20 cellular contexts compared by ENCODE assay signal in genomic region chr2:54430649-54431048, GRCh38. TPM values are rescaled to one million over a fixed set of nuclear protein-coding genes. Genes with fewer than 3 reads are reported as not detected.
DNase-seq lines count a peak whose midpoint lies in the region; ATAC-seq and TF ChIP-seq lines count a peak whose summit lies in the region.
"Had no signal": no experiment of that assay in that cellular context is flagged by ENCODE, and none has a peak within 500 bp of the region (broad histone marks: within the 10 kb centered on the region; RNA-seq: fewer than 3 reads in every experiment).

No MANE protein-coding gene starts in this region.

- ATAC-seq in body of pancreas: peak; percentile 30
- peak; percentile 36 to 54 for ATAC-seq in left cardiac atrium
- ATAC-seq in upper lobe of left lung (ENCODE audit: low FRiP score in 2 of 2): peak in 1 of 2 donors; percentile 42
- ATAC-seq in GM18498 (IDR thresholded peaks at IDR 0.05; ENCODE audit: unreplicated experiment): no peak
- no peak for ATAC-seq in GM18868 (IDR thresholded peaks at IDR 0.05; ENCODE audit: unreplicated experiment)
- ATAC-seq: left colon, Panc1 had no signal

- no peak for DNase-seq in body of pancreas
- peak; percentile 34 for DNase-seq in left cardiac atrium
- no peak for DNase-seq in prostate gland (ENCODE audit: low spot score)
- DNase-seq in upper lobe of left lung: no peak
- DNase-seq in chondrocyte (ENCODE audit: low spot score): no peak
- DNase-seq: activated naive CD8-positive, alpha-beta T cell treated with anti-CD3 and anti-CD28 coated beads, Interleukin-2, amount 10 ng/mL, durations not matched to agents 7 days and 5 days; effector memory CD4-positive, alpha-beta T cell; left colon; naive thymus-derived CD4-positive, alpha-beta T cell; NCI-H1105; NCI-H69; SK-N-SH; stimulated activated naive CD8-positive, alpha-beta T cell treated with anti-CD3 and anti-CD28 coated beads, Interleukin-15, amount 100 ng/mL, for 72 hours; T-helper 9 cell had no signal

- no peak overlapping the region for H3K4me3 Mint-ChIP-seq in chondrocyte (ENCODE audit: unreplicated experiment)
- H3K4me3 Mint-ChIP-seq: activated T-helper 1 cell treated with anti-CD3 and anti-CD28 coated beads, Interleukin-12 subunit alpha, Interleukin-12 subunit beta, Interleukin-2, Interleukin-4 antibody, amounts not matched to agents 30 ng/mL and 10 ng/mL and 1 ng/mL, durations not matched to agents 14 hours and 24 hours and 36 hours; stimulated activated naive CD8-positive, alpha-beta T cell treated with anti-CD3 and anti-CD28 coated beads, Interleukin-15, amount 100 ng/mL, for 72 hours had no signal

- H3K27ac ChIP-seq in body of pancreas: peak overlapping the region in 3 of 4 donors; percentile 3 to 41 (median 5)
- H3K27ac ChIP-seq in prostate gland: peak overlapping the region; percentile 25 to 36
- H3K27ac ChIP-seq in upper lobe of left lung: peak overlapping the region; percentile 75 to 94 (median 88)
- H3K27ac ChIP-seq: HL-60 had no signal

- no peak for TF ChIP-seq POLR2A in body of pancreas (IDR thresholded peaks at IDR 0.05)
- no peak for TF ChIP-seq POLR2A in prostate gland (IDR thresholded peaks at IDR 0.05)
- TF ChIP-seq POLR2A in upper lobe of left lung (IDR thresholded peaks at IDR 0.05): no peak

- H3K36me3 Mint-ChIP-seq in chondrocyte (ENCODE audit: low read depth): no peaks in the 10 kb centered on the region
- H3K36me3 Mint-ChIP-seq: naive thymus-derived CD4-positive, alpha-beta T cell had no signal

- 81 to 85% methylated on average over 5 of the region's 5 CpGs for WGBS in body of pancreas, 2 donors
- 80% methylated on average over 5 of the region's 5 CpGs for WGBS in prostate gland
- WGBS in upper lobe of left lung, 2 donors: 43 to 69% methylated on average over 5 of the region's 5 CpGs

- no peak overlapping the region for H3K27ac Mint-ChIP-seq in chondrocyte (ENCODE audit: unreplicated experiment)
- H3K27ac Mint-ChIP-seq: activated naive CD8-positive, alpha-beta T cell treated with anti-CD3 and anti-CD28 coated beads, Interleukin-2, amount 10 ng/mL, durations not matched to agents 7 days and 5 days; activated T-helper 1 cell treated with anti-CD3 and anti-CD28 coated beads, Interleukin-12 subunit alpha, Interleukin-12 subunit beta, Interleukin-2, Interleukin-4 antibody, amounts not matched to agents 30 ng/mL and 10 ng/mL and 1 ng/mL, durations not matched to agents 14 hours and 24 hours and 36 hours; progenitor cell of endocrine pancreas had no signal

- H3K9me3 Mint-ChIP-seq in chondrocyte (ENCODE audit: low read depth): no peaks in the 10 kb centered on the region
- H3K9me3 Mint-ChIP-seq: activated naive CD8-positive, alpha-beta T cell treated with anti-CD3 and anti-CD28 coated beads, Interleukin-2, amount 10 ng/mL, durations not matched to agents 7 days and 5 days; activated T-helper 1 cell treated with anti-CD3 and anti-CD28 coated beads, Interleukin-12 subunit alpha, Interleukin-12 subunit beta, Interleukin-2, Interleukin-4 antibody, amounts not matched to agents 30 ng/mL and 10 ng/mL and 1 ng/mL, durations not matched to agents 14 hours and 24 hours and 36 hours; naive thymus-derived CD4-positive, alpha-beta T cell; stimulated activated naive CD8-positive, alpha-beta T cell treated with anti-CD3 and anti-CD28 coated beads, Interleukin-15, amount 100 ng/mL, for 72 hours had no signal

- peak in 2 of 4 donors; percentile 24 to 61 for TF ChIP-seq EP300 in upper lobe of left lung (IDR thresholded peaks at IDR 0.05)

- peaks cover 21% of the 10 kb centered on the region for H3K4me1 Mint-ChIP-seq in chondrocyte (ENCODE audit: low read depth)

- H3K4me3 ChIP-seq in body of pancreas (no peak overlapping the region), prostate gland (no peak overlapping the region), upper lobe of left lung (no peak overlapping the region)

- H3K9me3 ChIP-seq in body of pancreas (no peaks in the 10 kb centered on the region), prostate gland (no peaks in the 10 kb centered on the region), upper lobe of left lung (no peaks in the 10 kb centered on the region)
- H3K9me3 ChIP-seq: SK-N-SH had no signal

- no peaks in the 10 kb centered on the region for H3K27me3 Mint-ChIP-seq in chondrocyte (ENCODE audit: low read depth)
- H3K27me3 Mint-ChIP-seq: stimulated activated naive CD8-positive, alpha-beta T cell treated with anti-CD3 and anti-CD28 coated beads, Interleukin-15, amount 100 ng/mL, for 72 hours had no signal

- intact Hi-C loops in body of pancreas (cut with DNase I) (no loop called here), left cardiac atrium (cut with DNase I) (no loop called here), prostate gland (cut with DNase I) (no loop called here)

- H3K36me3 ChIP-seq in body of pancreas (replicated peaks in 1 of 2; ENCODE audit: insufficient read depth in 1 of 2, low read depth in 2 of 2) (no peaks in the 10 kb centered on the region), prostate gland (no peaks in the 10 kb centered on the region), upper lobe of left lung (no peaks in the 10 kb centered on the region)

- H3K27me3 ChIP-seq in body of pancreas: no peaks in the 10 kb centered on the region
- no peaks in the 10 kb centered on the region for H3K27me3 ChIP-seq in prostate gland (replicated peaks; ENCODE audit: insufficient read depth)
- no peaks in the 10 kb centered on the region for H3K27me3 ChIP-seq in upper lobe of left lung

- H3K4me1 ChIP-seq in body of pancreas (peaks cover 19% of the 10 kb centered on the region), prostate gland (replicated peaks) (no peaks in the 10 kb centered on the region), upper lobe of left lung (peaks cover 74 to 81% (median 78%) of the 10 kb centered on the region in 4 donors)

- TF ChIP-seq CTCF in body of pancreas (IDR thresholded peaks at IDR 0.05) (no peak), prostate gland (IDR thresholded peaks at IDR 0.05) (no peak), upper lobe of left lung (IDR thresholded peaks at IDR 0.05) (no peak), chondrocyte (IDR thresholded peaks at IDR 0.05) (no peak)

RNA-seq across cellular contexts. Expression of gene SPTBN1, which starts 25.5 kb away (rescaled TPM):
- total RNA-seq in body of pancreas (100 to 1,000 TPM; 186 to 195 TPM), left cardiac atrium (100 to 1,000 TPM; 329 to 332 TPM), prostate gland (100 to 1,000 TPM; 146 to 348 TPM), upper lobe of left lung (100 to 1,000 TPM; 449 to 911 (median 654) TPM), chondrocyte (275 to 297 TPM (median 293 TPM) in 3 replicates)

Comparison
In these comparisons a context has a peak if more than half of its experiments do, and no peak if none do; other contexts are left out.
1. ATAC-seq: peak in body of pancreas (single experiment) and left cardiac atrium (2 of 2); none in GM18498 (single experiment) and GM18868 (single experiment).
2. H3K27ac ChIP-seq: peak in every context shown above with its lines; median percentile 88 in upper lobe of left lung; 30 in prostate gland; 5 in body of pancreas.